ENCODE assay signal across 22 cellular contexts in the genomic region with DNA sequence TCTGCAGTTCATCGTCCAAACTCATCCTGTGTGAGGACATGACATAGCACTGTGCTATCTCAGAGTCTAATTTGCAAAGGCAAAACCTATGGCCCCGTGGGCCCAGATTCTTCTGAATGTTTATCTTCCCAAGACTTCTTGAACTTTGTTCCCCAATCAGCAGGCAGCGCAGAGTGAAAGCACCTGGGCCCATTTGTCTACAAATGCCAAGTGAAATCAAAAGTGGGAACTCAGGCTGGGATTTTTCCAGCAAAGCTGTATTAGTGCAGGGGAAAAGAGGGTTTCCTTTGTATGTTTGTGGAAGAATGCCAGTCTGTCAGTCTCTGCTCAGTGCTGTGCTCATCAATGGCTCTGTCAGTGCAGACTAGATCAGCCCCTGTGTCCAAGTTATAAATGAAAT. TPM values are rescaled to one million over a fixed set of nuclear protein-coding genes. Genes with fewer than 3 reads are reported as not detected.
DNase-seq lines count a peak whose midpoint lies in the region; ATAC-seq, FAIRE-seq and TF ChIP-seq lines count a peak whose summit lies in the region.
"Had no signal": no experiment of that assay in that cellular context is flagged by ENCODE, and none has a peak within 500 bp of the region (broad histone marks: within the 10 kb centered on the region; RNA-seq: fewer than 3 reads in every experiment).

No MANE protein-coding gene starts in this region.

- peaks cover 4% of the 10 kb centered on the region for H3K27me3 Mint-ChIP-seq in nephron (ENCODE audit: low read depth)
- H3K27me3 Mint-ChIP-seq in activated T-cell treated with anti-CD3 and anti-CD28 coated beads, Interleukin-2, amount 50 U/mL, for 72 hours (ENCODE audit: low read depth) = peaks cover 15% of the 10 kb centered on the region

- POLR2A ChIA-PET in HepG2 (lab: Yijun Ruan, JAX) = no interaction called here

- no peaks in the 10 kb centered on the region for H3K79me2 ChIP-seq in HepG2 (ENCODE audit: insufficient read depth, low read length)

- H3K9me3 ChIP-seq in HepG2 (ENCODE audit: low read length) (no peaks in the 10 kb centered on the region), right lobe of liver (no peaks in the 10 kb centered on the region), testis (no peaks in the 10 kb centered on the region)
- H3K9me3 ChIP-seq: SJCRH30 had no signal

- H3K27ac ChIP-seq in HepG2 (ENCODE audit: extremely low read length, insufficient read depth, low read length) = no peak overlapping the region
- H3K27ac ChIP-seq in right lobe of liver = no peak overlapping the region
- H3K27ac ChIP-seq in testis = no peak overlapping the region
- H3K27ac ChIP-seq: SJCRH30 had no signal

- no TSS peak for BruUV-seq in HepG2 (replicated peaks; lab: Mats Ljungman, UMichigan)

- H3K4me3 ChIP-seq in HepG2 (replicated peaks in 1 of 3; ENCODE audit: insufficient read depth in 1 of 3, low read depth in 2 of 3, low read length in 3 of 3) (no peak overlapping the region), right lobe of liver (no peak overlapping the region), testis (no peak overlapping the region)
- H3K4me3 ChIP-seq: SJCRH30 had no signal

- WGBS in HepG2 (ENCODE audit: low lambda C conversion rate) = 4% methylated on average over 2 of the region's 3 CpGs
- 44% methylated on average over 3 of the region's 3 CpGs for WGBS in right lobe of liver (ENCODE audit: insufficient coverage, low coverage, low lambda C conversion rate, missing lambda C conversion rate)
- WGBS in testis, 2 donors = 53 to 61% methylated on average over 3 of the region's 3 CpGs

- peak overlapping the region in 2 of 3 experiments; percentile 44 to 85 for H3K27ac Mint-ChIP-seq in nephron
- H3K27ac Mint-ChIP-seq in activated T-cell treated with anti-CD3 and anti-CD28 coated beads, Interleukin-2, amount 50 U/mL, for 72 hours = no peak overlapping the region
- H3K27ac Mint-ChIP-seq: H9 had no signal

- H3K4me1 ChIP-seq in HepG2 (ENCODE audit: insufficient read depth, low read length) (peaks cover 22% of the 10 kb centered on the region), right lobe of liver (no peaks in the 10 kb centered on the region), testis (peaks cover 6% of the 10 kb centered on the region)
- H3K4me1 ChIP-seq: SJCRH30 had no signal

- TF ChIP-seq POLR2A in HepG2 (IDR thresholded peaks at IDR 0.05; ENCODE audit: insufficient read depth in 1 of 2, low read depth in 2 of 2, low read length in 2 of 2) = no peak
- TF ChIP-seq POLR2A in right lobe of liver (IDR thresholded peaks at IDR 0.05) = no peak
- no peak for TF ChIP-seq POLR2A in testis (IDR thresholded peaks at IDR 0.05)

- no peaks in the 10 kb centered on the region for H4K20me1 ChIP-seq in HepG2 (ENCODE audit: insufficient read depth, low read length)

- H2AFZ ChIP-seq in HepG2 (ENCODE audit: low read length) = no peak overlapping the region
- H2AFZ ChIP-seq: GM23248 had no signal

- H3K4me3 Mint-ChIP-seq in nephron = no peak overlapping the region
- H3K4me3 Mint-ChIP-seq in activated T-cell treated with anti-CD3 and anti-CD28 coated beads, Interleukin-2, amount 50 U/mL, for 72 hours = no peak overlapping the region
- H3K4me3 Mint-ChIP-seq: H9 had no signal

- DNase-seq in HepG2 (ENCODE audit: low spot score) = peak; percentile 42
- DNase-seq in right lobe of liver = no peak
- DNase-seq in dermis blood vessel endothelial cell = peak; percentile 21
- no peak for DNase-seq in activated T-cell treated with anti-CD3 and anti-CD28 coated beads, Interleukin-2, amount 50 U/mL, for 72 hours
- no peak for DNase-seq in testis
- DNase-seq in activated CD8-positive, alpha-beta memory T cell treated with anti-CD3 and anti-CD28 coated beads, Interleukin-2, amount 50 U/mL, for 48 hours = no peak
- DNase-seq: GM23248; H9; NCI-H1092 treated with DMSO at 0.1 percent for 48 hours; NCI-H1436; NCI-H187; NCI-H2081 treated with DMSO at 0.1 percent for 48 hours; NCI-H2171 treated with DMSO at 0.1 percent for 48 hours; NCI-H345; NCI-H748 treated with DMSO at 0.1 percent for 48 hours; NK-92 treated with Interleukin-12 subunit alpha and Interleukin-12 subunit beta, amount 100 ng/mL, for 24 hours; PC-3; SJCRH30 had no signal

- H3K4me2 ChIP-seq in HepG2 (ENCODE audit: low read depth, low read length) = peak overlapping the region; percentile 56

- no peak for TF ChIP-seq RAD21 in HepG2 (CRISPR knock-in tag; IDR thresholded peaks at IDR 0.05)

- H3K9me3 Mint-ChIP-seq in nephron = no peaks in the 10 kb centered on the region
- no peaks in the 10 kb centered on the region for H3K9me3 Mint-ChIP-seq in activated T-cell treated with anti-CD3 and anti-CD28 coated beads, Interleukin-2, amount 50 U/mL, for 72 hours
- H3K9me3 Mint-ChIP-seq: H9 had no signal

- FAIRE-seq in HepG2 (lab: Jason Lieb, UNC) = peak; percentile 48
- FAIRE-seq: G401.6 had no signal

- intact Hi-C loops in HepG2 (cut with micrococcal nuclease; ENCODE audit: unreplicated experiment) (no loop called here), right lobe of liver (cut with DNase I) (no loop called here), testis (cut with DNase I; ENCODE audit: low total_unique reads) (no loop called here)

- H3K36me3 Mint-ChIP-seq in nephron (ENCODE audit: low read depth) = no peaks in the 10 kb centered on the region
- H3K36me3 Mint-ChIP-seq in activated T-cell treated with anti-CD3 and anti-CD28 coated beads, Interleukin-2, amount 50 U/mL, for 72 hours (ENCODE audit: insufficient read depth in 2 of 2) = no peaks in the 10 kb centered on the region

- TF ChIP-seq EP300 in HepG2 (IDR thresholded peaks at IDR 0.05; ENCODE audit: low read depth in 2 of 2, low read length in 2 of 2) = no peak
- no peak for TF ChIP-seq EP300 in HepG2 (CRISPR knock-in tag; IDR thresholded peaks at IDR 0.05; ENCODE audit: borderline replicate concordance)

- CTCF ChIA-PET in HepG2 (lab: Yijun Ruan, JAX; ENCODE audit: low intra/inter-chr PET ratio, low total read pairs) = no interaction called here

- ATAC-seq in HepG2 (peak; percentile 85), right lobe of liver (no peak), HG03571 (IDR thresholded peaks at IDR 0.05; ENCODE audit: unreplicated experiment) (no peak)
- ATAC-seq in activated T-cell treated with anti-CD3 and anti-CD28 coated beads, Interleukin-2, amount 50 U/mL, for 72 hours (replicated peaks in 1 of 2) = no peak
- ATAC-seq: PC-3, Right ventricle myocardium inferior had no signal

- TF ChIP-seq CTCF in HepG2 (CRISPR knock-in tag; IDR thresholded peaks at IDR 0.05) (no peak), right lobe of liver (IDR thresholded peaks at IDR 0.05) (no peak), nephron (IDR thresholded peaks at IDR 0.05; ENCODE audit: unreplicated experiment in 3 of 3) (no peak), testis (IDR thresholded peaks at IDR 0.05) (no peak)

- no peaks in the 10 kb centered on the region for H3K36me3 ChIP-seq in HepG2 (replicated peaks in 1 of 2; ENCODE audit: control insufficient read depth in 1 of 2, insufficient read depth in 2 of 2, low read length in 2 of 2)
- no peaks in the 10 kb centered on the region for H3K36me3 ChIP-seq in right lobe of liver
- no peaks in the 10 kb centered on the region for H3K36me3 ChIP-seq in testis (ENCODE audit: low read depth, missing control alignments)
- H3K36me3 ChIP-seq: SJCRH30 had no signal

- peaks cover 33% of the 10 kb centered on the region for H3K4me1 Mint-ChIP-seq in nephron
- peaks cover 6% of the 10 kb centered on the region for H3K4me1 Mint-ChIP-seq in activated T-cell treated with anti-CD3 and anti-CD28 coated beads, Interleukin-2, amount 50 U/mL, for 72 hours (ENCODE audit: low read depth)

- H3K27me3 ChIP-seq in HepG2 (ENCODE audit: control insufficient read depth in 1 of 2, insufficient read depth in 2 of 2, low read length in 2 of 2) (no peaks in the 10 kb centered on the region), right lobe of liver (no peaks in the 10 kb centered on the region), testis (no peaks in the 10 kb centered on the region)

- in situ Hi-C loops in HepG2 (cut with HindIII; ENCODE audit: extremely low pct_ligation_motif_present, low pct_unique_long_range_greater_than_20kb) = no loop called here

- no peak overlapping the region for H3K9ac ChIP-seq in HepG2 (ENCODE audit: insufficient read depth, low read depth, low read length)

TF ChIP-seq in HepG2, 621 proteins besides CTCF, POLR2A, EP300 and RAD21 (continues in another document):
- TF ChIP-seq ZNF317 (CRISPR knock-in tag; IDR thresholded peaks at IDR 0.05) (0 out of 2 replicates have a peak, but pooled peaks have one; percentile 39), HNF4G (IDR thresholded peaks at IDR 0.05; ENCODE audit: borderline replicate concordance, low read depth, low read length) (peak; percentile 14; the same call in 1 of the 2 replicates), HNF4G (CRISPR knock-in tag; IDR thresholded peaks at IDR 0.05; ENCODE audit: borderline replicate concordance, low read depth) (no peak)

RNA-seq across cellular contexts. Expression of a gene that starts 55.8 kb away (rescaled TPM):
- total RNA-seq in HepG2 (2016; rRNA removed; fragmentation: Illumina TruSeq; extraction: Trizol) (0.04 TPM in 1 of 2 replicates, not detected in the other), right lobe of liver (not detected), dermis blood vessel endothelial cell (0.05 and 0.17 TPM in 2 replicates), testis (10 to 100 TPM in 1 of 2 donors, 1 to 10 TPM in 1; 7.4 to 12.8 TPM)
- not detected in 2 replicates for total RNA-seq in HepG2 (2016; cell fraction: cytosol; rRNA removed; fragmentation: Illumina TruSeq; extraction: Trizol; ENCODE audit: low read depth)
- total RNA-seq in HepG2 (2016; cell fraction: insoluble cytoplasmic fraction; rRNA removed; fragmentation: Illumina TruSeq; extraction: Trizol) = not detected in 2 replicates
- 0.06 TPM in 1 of 2 replicates, not detected in the other for total RNA-seq in HepG2 (2016; cell fraction: membrane; rRNA removed; fragmentation: Illumina TruSeq; extraction: Trizol)
- not detected in 2 replicates for total RNA-seq in HepG2 (2016; cell fraction: nucleus; rRNA removed; fragmentation: Illumina TruSeq; extraction: Trizol)
- polyA plus RNA-seq in HepG2 (2011; rRNA removed) (0.04 and 0.05 TPM in 2 replicates), testis (ENCODE audit: insufficient read depth, low read depth, low replicate concordance) (9.1 TPM)
- 0.05 and 0.07 TPM in 2 replicates for polyA plus RNA-seq in HepG2 (2011; cell fraction: cytosol; rRNA removed)
- polyA plus RNA-seq in HepG2 (2011; cell fraction: nucleus; rRNA removed) = 0.06 TPM in 1 of 2 replicates, not detected in the other
- not detected in 2 replicates for polyA plus RNA-seq in HepG2 (2012)
- not detected in 2 replicates for polyA plus RNA-seq in HepG2 (2016; cell fraction: cytosol; fragmentation: Illumina TruSeq; extraction: Trizol; ENCODE audit: low read depth)
- polyA plus RNA-seq in HepG2 (2016; cell fraction: insoluble cytoplasmic fraction; fragmentation: Illumina TruSeq; extraction: Trizol; ENCODE audit: low read depth) = 0.13 TPM in 1 of 2 replicates, not detected in the other
- not detected in 2 replicates for polyA plus RNA-seq in HepG2 (2016; cell fraction: membrane; fragmentation: Illumina TruSeq; extraction: Trizol; ENCODE audit: low read depth)
- not detected in 2 replicates for polyA plus RNA-seq in HepG2 (2016; cell fraction: nucleus; fragmentation: Illumina TruSeq; extraction: Trizol; ENCODE audit: insufficient read depth, low read depth)
- polyA minus RNA-seq in HepG2 (2011; rRNA and poly(A)+ RNA removed; ENCODE audit: low replicate concordance) = 0.06 and 0.14 TPM in 2 replicates
- polyA minus RNA-seq in HepG2 (2011; cell fraction: cytosol; rRNA and poly(A)+ RNA removed) = not detected in 2 replicates
- not detected in 2 replicates for polyA minus RNA-seq in HepG2 (2011; cell fraction: nucleus; rRNA and poly(A)+ RNA removed)
- 1 to 10 TPM in 1 of 2 donors, under 1 TPM in 1; 0.55 to 1.0 TPM for total RNA-seq in activated T-cell treated with anti-CD3 and anti-CD28 coated beads, Interleukin-2, amount 50 U/mL, for 72 hours
- total RNA-seq: Right ventricle myocardium inferior had no signal

Comparison
In these comparisons a context has a peak if more than half of its experiments do, and no peak if none do; other contexts are left out.
1. DNase-seq: peak in HepG2 (single experiment) and dermis blood vessel endothelial cell (single experiment); none in right lobe of liver (0 of 3), activated T-cell treated with anti-CD3 and anti-CD28 coated beads, Interleukin-2, amount 50 U/mL, for 72 hours (0 of 2), testis (single experiment) and activated CD8-positive, alpha-beta memory T cell treated with anti-CD3 and anti-CD28 coated beads, Interleukin-2, amount 50 U/mL, for 48 hours (single experiment).